Comparison of ENCODE assay signal across 20 cellular contexts in the genomic region with DNA sequence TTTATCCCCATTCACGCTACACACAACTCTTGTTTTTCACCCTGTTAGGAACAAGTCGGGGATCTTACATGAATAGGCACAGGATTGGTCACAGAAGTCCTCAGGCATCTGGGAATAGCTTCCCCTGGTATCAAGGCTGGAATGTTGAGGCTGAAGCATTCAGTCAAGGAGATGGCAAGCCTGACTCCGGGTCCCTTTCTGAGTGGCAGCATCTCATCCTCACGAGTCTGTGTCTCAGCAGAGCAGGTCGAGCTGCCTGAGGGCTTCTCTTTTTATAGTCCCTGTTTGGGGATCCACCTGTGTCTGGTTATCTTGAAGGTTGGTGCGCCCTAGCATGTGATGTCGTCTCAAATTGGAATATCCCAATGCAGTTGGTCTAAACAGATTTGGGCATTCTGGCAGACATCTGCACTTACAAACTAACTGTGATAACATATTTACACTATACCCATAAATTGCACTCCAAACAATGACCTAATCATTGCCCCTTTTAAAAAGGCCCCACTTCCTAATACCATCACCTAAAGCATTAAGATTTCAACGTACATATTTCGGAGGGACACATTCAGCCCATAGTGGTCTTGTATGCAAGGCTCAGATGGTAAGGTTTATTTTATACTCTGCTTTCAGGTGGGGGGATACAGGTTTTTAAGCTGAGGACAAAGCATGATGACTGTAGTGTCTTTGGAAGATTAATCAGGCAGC.
DNase-seq lines count a peak whose midpoint lies in the region; ATAC-seq, FAIRE-seq and TF ChIP-seq lines count a peak whose summit lies in the region.
"Had no signal": no experiment of that assay in that cellular context is flagged by ENCODE, and none has a peak within 500 bp of the region (broad histone marks: within the 10 kb centered on the region; RNA-seq: fewer than 3 reads in every experiment).

No MANE protein-coding gene starts in this region.

- peaks cover 60% of the 10 kb centered on the region for H3K36me3 Mint-ChIP-seq in activated CD4-positive, alpha-beta T cell treated with anti-CD3 and anti-CD28 coated beads, Interleukin-2, amount 10 ng/mL, durations not matched to agents 24 days and 14 days (ENCODE audit: low read depth)
- H3K36me3 Mint-ChIP-seq in activated naive CD4-positive, alpha-beta T cell treated with anti-CD3 and anti-CD28 coated beads, Interleukin-2, amount 50 U/mL, for 24 hours, result no peaks in the 10 kb centered on the region
- H3K36me3 Mint-ChIP-seq in activated naive CD4-positive, alpha-beta T cell treated with anti-CD3 and anti-CD28 coated beads, Interleukin-2, amount 50 U/mL, for 72 hours, result peaks cover 0 to 18% of the 10 kb centered on the region in 2 donors
- peaks cover 28% of the 10 kb centered on the region for H3K36me3 Mint-ChIP-seq in activated naive CD8-positive, alpha-beta T cell treated with anti-CD3 and anti-CD28 coated beads, Interleukin-2, amount 50 U/mL, for 24 hours (ENCODE audit: low read depth)
- H3K36me3 Mint-ChIP-seq in type B pancreatic cell (peaks cover 8% of the 10 kb centered on the region), T-helper 17 cell (ENCODE audit: low read depth) (peaks cover 2% of the 10 kb centered on the region)
- H3K36me3 Mint-ChIP-seq: CD8-positive, alpha-beta memory T cell; IgD-negative memory B cell had no signal

- peaks cover 8% of the 10 kb centered on the region for H3K9me3 Mint-ChIP-seq in activated CD4-positive, alpha-beta T cell treated with anti-CD3 and anti-CD28 coated beads, Interleukin-2, amount 10 ng/mL, durations not matched to agents 24 days and 14 days
- no peaks in the 10 kb centered on the region for H3K9me3 Mint-ChIP-seq in activated naive CD4-positive, alpha-beta T cell treated with anti-CD3 and anti-CD28 coated beads, Interleukin-2, amount 50 U/mL, for 24 hours
- H3K9me3 Mint-ChIP-seq in activated naive CD4-positive, alpha-beta T cell treated with anti-CD3 and anti-CD28 coated beads, Interleukin-2, amount 50 U/mL, for 72 hours, result peaks cover 0 to 7% of the 10 kb centered on the region in 2 donors
- H3K9me3 Mint-ChIP-seq in activated naive CD8-positive, alpha-beta T cell treated with anti-CD3 and anti-CD28 coated beads, Interleukin-2, amount 50 U/mL, for 24 hours, result no peaks in the 10 kb centered on the region
- H3K9me3 Mint-ChIP-seq in type B pancreatic cell, result no peaks in the 10 kb centered on the region
- H3K9me3 Mint-ChIP-seq: CD8-positive, alpha-beta memory T cell; IgD-negative memory B cell had no signal

- H3K27me3 Mint-ChIP-seq in activated CD4-positive, alpha-beta T cell treated with anti-CD3 and anti-CD28 coated beads, Interleukin-2, amount 10 ng/mL, durations not matched to agents 24 days and 14 days, result no peaks in the 10 kb centered on the region
- H3K27me3 Mint-ChIP-seq in activated naive CD4-positive, alpha-beta T cell treated with anti-CD3 and anti-CD28 coated beads, Interleukin-2, amount 50 U/mL, for 24 hours, result no peaks in the 10 kb centered on the region
- no peaks in the 10 kb centered on the region for H3K27me3 Mint-ChIP-seq in activated naive CD8-positive, alpha-beta T cell treated with anti-CD3 and anti-CD28 coated beads, Interleukin-2, amount 50 U/mL, for 24 hours
- H3K27me3 Mint-ChIP-seq in type B pancreatic cell (no peaks in the 10 kb centered on the region), T-helper 17 cell (no peaks in the 10 kb centered on the region)
- H3K27me3 Mint-ChIP-seq: CD8-positive, alpha-beta memory T cell had no signal

- H3K4me3 ChIP-seq in small intestine (ENCODE audit: low read depth in 1 of 2, low read length in 2 of 2), result no peak overlapping the region
- H3K4me3 ChIP-seq: BLaER1 had no signal

- H3K4me1 Mint-ChIP-seq in activated CD4-positive, alpha-beta T cell treated with anti-CD3 and anti-CD28 coated beads, Interleukin-2, amount 10 ng/mL, durations not matched to agents 24 days and 14 days, result peaks cover 61% of the 10 kb centered on the region
- H3K4me1 Mint-ChIP-seq in activated naive CD4-positive, alpha-beta T cell treated with anti-CD3 and anti-CD28 coated beads, Interleukin-2, amount 50 U/mL, for 24 hours, result peaks cover 47% of the 10 kb centered on the region
- peaks cover 87% of the 10 kb centered on the region for H3K4me1 Mint-ChIP-seq in activated naive CD8-positive, alpha-beta T cell treated with anti-CD3 and anti-CD28 coated beads, Interleukin-2, amount 50 U/mL, for 24 hours
- H3K4me1 Mint-ChIP-seq in type B pancreatic cell (ENCODE audit: unreplicated experiment) (peaks cover 14% of the 10 kb centered on the region), T-helper 17 cell (peaks cover 27% of the 10 kb centered on the region)

- 86 to 91% (median 89%) methylated on average over 9 of the region's 9 CpGs for WGBS in small intestine, 3 donors

- no peak for TF ChIP-seq CTCF in type B pancreatic cell (conservative IDR thresholded peaks at IDR 0.05)

- no peak overlapping the region for H3K4me3 Mint-ChIP-seq in activated CD4-positive, alpha-beta T cell treated with anti-CD3 and anti-CD28 coated beads, Interleukin-2, amount 10 ng/mL, durations not matched to agents 24 days and 14 days
- no peak overlapping the region for H3K4me3 Mint-ChIP-seq in activated naive CD4-positive, alpha-beta T cell treated with anti-CD3 and anti-CD28 coated beads, Interleukin-2, amount 50 U/mL, for 24 hours
- H3K4me3 Mint-ChIP-seq in activated naive CD8-positive, alpha-beta T cell treated with anti-CD3 and anti-CD28 coated beads, Interleukin-2, amount 50 U/mL, for 24 hours, result no peak overlapping the region
- H3K4me3 Mint-ChIP-seq in type B pancreatic cell (no peak overlapping the region), T-helper 17 cell (no peak overlapping the region)
- H3K4me3 Mint-ChIP-seq: CD8-positive, alpha-beta memory T cell; IgD-negative memory B cell had no signal

- H3K27me3 ChIP-seq in small intestine (ENCODE audit: control insufficient read depth in 2 of 2, insufficient read depth in 2 of 2, low read length in 2 of 2), result no peaks in the 10 kb centered on the region
- H3K27me3 ChIP-seq: BLaER1 had no signal

- H3K27ac Mint-ChIP-seq in activated CD4-positive, alpha-beta T cell treated with anti-CD3 and anti-CD28 coated beads, Interleukin-2, amount 10 ng/mL, durations not matched to agents 24 days and 14 days, result peak overlapping the region; percentile 32
- H3K27ac Mint-ChIP-seq in activated naive CD4-positive, alpha-beta T cell treated with anti-CD3 and anti-CD28 coated beads, Interleukin-2, amount 50 U/mL, for 24 hours, result peak overlapping the region; percentile 8
- H3K27ac Mint-ChIP-seq in activated naive CD4-positive, alpha-beta T cell treated with anti-CD3 and anti-CD28 coated beads, Interleukin-2, amount 50 U/mL, for 72 hours, result no peak overlapping the region
- peak overlapping the region; percentile 43 for H3K27ac Mint-ChIP-seq in activated naive CD8-positive, alpha-beta T cell treated with anti-CD3 and anti-CD28 coated beads, Interleukin-2, amount 50 U/mL, for 24 hours
- H3K27ac Mint-ChIP-seq in type B pancreatic cell (peak overlapping the region; percentile 47), T-helper 17 cell (no peak overlapping the region)
- H3K27ac Mint-ChIP-seq: IgD-negative memory B cell had no signal

- no peaks in the 10 kb centered on the region for H3K9me3 ChIP-seq in T-helper 17 cell (ENCODE audit: control insufficient read depth, low read length, poor library complexity, severe bottlenecking)
- H3K9me3 ChIP-seq in small intestine (ENCODE audit: control insufficient read depth, low read depth), result no peaks in the 10 kb centered on the region
- H3K9me3 ChIP-seq: BLaER1, Caco-2 had no signal

- no peak overlapping the region for H3K27ac ChIP-seq in small intestine (ENCODE audit: low read depth in 1 of 2, low read length in 1 of 2)
- H3K27ac ChIP-seq: 22Rv1, BLaER1 had no signal

- H3K36me3 ChIP-seq in small intestine (ENCODE audit: control insufficient read depth in 2 of 2, insufficient read depth in 2 of 2, low read length in 2 of 2), result peaks cover 0 to 5% of the 10 kb centered on the region in 2 donors
- H3K36me3 ChIP-seq: BLaER1 had no signal

- H3K4me1 ChIP-seq in small intestine (ENCODE audit: control insufficient read depth in 2 of 2, insufficient read depth in 1 of 2, low read depth in 1 of 2, low read length in 1 of 2), result no peaks in the 10 kb centered on the region

- no peak for DNase-seq in activated CD4-positive, alpha-beta T cell treated with anti-CD3 and anti-CD28 coated beads, Interleukin-2, amount 10 ng/mL, durations not matched to agents 24 days and 14 days
- no peak for DNase-seq in activated CD4-positive, alpha-beta T cell treated with anti-CD3 and anti-CD28 coated beads for 48 hours
- no peak for DNase-seq in activated naive CD4-positive, alpha-beta T cell treated with anti-CD3 and anti-CD28 coated beads, Interleukin-2, amount 50 U/mL, for 72 hours (ENCODE audit: low spot score in 2 of 2)
- no peak for DNase-seq in activated naive CD8-positive, alpha-beta T cell treated with anti-CD3 and anti-CD28 coated beads, Interleukin-2, amount 50 U/mL, for 24 hours
- DNase-seq in type B pancreatic cell (ENCODE audit: extremely low spot score, unreplicated experiment) (peak; percentile 25), T-helper 17 cell (no peak), small intestine (no peak)
- DNase-seq: AML-193; Caco-2; CD8-positive, alpha-beta memory T cell; DND-41; GDM1 had no signal

- FAIRE-seq in small intestine (lab: Jason Lieb, UNC), result no peak
- FAIRE-seq: GM12892, GM19239, H54 had no signal

- intact Hi-C loops in activated CD4-positive, alpha-beta T cell treated with anti-CD3 and anti-CD28 coated beads, Interleukin-2, amount 10 ng/mL, durations not matched to agents 24 days and 14 days (cut with micrococcal nuclease), result loop anchor here (5.0 kb wide), 1 partner anchor 154 kb away; a partner anchor contains a TSS

- ATAC-seq in activated naive CD4-positive, alpha-beta T cell treated with anti-CD3 and anti-CD28 coated beads, Interleukin-2, amount 50 U/mL, for 72 hours, result no peak
- no peak for ATAC-seq in activated naive CD8-positive, alpha-beta T cell treated with anti-CD3 and anti-CD28 coated beads, Interleukin-2, amount 50 U/mL, for 24 hours
- no peak for ATAC-seq in T-helper 17 cell
- ATAC-seq: HCT116 had no signal

Comparison
In these comparisons a context has a peak if more than half of its experiments do, and no peak if none do; other contexts are left out.
1. H3K27ac Mint-ChIP-seq: peak in activated CD4-positive, alpha-beta T cell treated with anti-CD3 and anti-CD28 coated beads, Interleukin-2, amount 10 ng/mL, durations not matched to agents 24 days and 14 days (single experiment), activated naive CD4-positive, alpha-beta T cell treated with anti-CD3 and anti-CD28 coated beads, Interleukin-2, amount 50 U/mL, for 24 hours (single experiment), activated naive CD8-positive, alpha-beta T cell treated with anti-CD3 and anti-CD28 coated beads, Interleukin-2, amount 50 U/mL, for 24 hours (single experiment) and type B pancreatic cell (single experiment); none in activated naive CD4-positive, alpha-beta T cell treated with anti-CD3 and anti-CD28 coated beads, Interleukin-2, amount 50 U/mL, for 72 hours (0 of 2) and T-helper 17 cell (single experiment).